8 cellular contexts compared by ENCODE assay signal in genomic region chr7:24573008-24573553, GRCh38. TPM values are rescaled to one million over a fixed set of nuclear protein-coding genes. Genes with fewer than 3 reads are reported as not detected.
DNase-seq lines count a peak whose midpoint lies in the region; ATAC-seq and TF ChIP-seq lines count a peak whose summit lies in the region.

A gene with protein sequence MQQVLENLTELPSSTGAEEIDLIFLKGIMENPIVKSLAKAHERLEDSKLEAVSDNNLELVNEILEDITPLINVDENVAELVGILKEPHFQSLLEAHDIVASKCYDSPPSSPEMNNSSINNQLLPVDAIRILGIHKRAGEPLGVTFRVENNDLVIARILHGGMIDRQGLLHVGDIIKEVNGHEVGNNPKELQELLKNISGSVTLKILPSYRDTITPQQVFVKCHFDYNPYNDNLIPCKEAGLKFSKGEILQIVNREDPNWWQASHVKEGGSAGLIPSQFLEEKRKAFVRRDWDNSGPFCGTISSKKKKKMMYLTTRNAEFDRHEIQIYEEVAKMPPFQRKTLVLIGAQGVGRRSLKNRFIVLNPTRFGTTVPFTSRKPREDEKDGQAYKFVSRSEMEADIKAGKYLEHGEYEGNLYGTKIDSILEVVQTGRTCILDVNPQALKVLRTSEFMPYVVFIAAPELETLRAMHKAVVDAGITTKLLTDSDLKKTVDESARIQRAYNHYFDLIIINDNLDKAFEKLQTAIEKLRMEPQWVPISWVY (plus strand): TSS chr7:24573452. CDS start chr7:24623668, 50,216 bp downstream.

- H3K27ac ChIP-seq in RWPE2 (ENCODE audit: poor library complexity, severe bottlenecking) (peak within 1 kb of the TSS; percentile 84), neural progenitor cell (peak within 1 kb of the TSS; percentile 48), subcutaneous abdominal adipose tissue (ENCODE audit: low read depth, low read length) (peak within 1 kb of the TSS; percentile 70)

- peaks cover 5% of the 10 kb centered on the region for H3K27me3 Mint-ChIP-seq in neural progenitor cell (ENCODE audit: insufficient read depth, low read depth)

- ATAC-seq in GM21515 (IDR thresholded peaks at IDR 0.05; ENCODE audit: unreplicated experiment) (peak; percentile 51), RWPE2 (ENCODE audit: low read depth) (peak; percentile 46)

- H3K27ac Mint-ChIP-seq in neural progenitor cell: peak within 1 kb of the TSS; percentile 91

- H4K20me1 ChIP-seq in neural progenitor cell (ENCODE audit: low read depth): peaks cover 17% of the 10 kb centered on the region

- TF ChIP-seq CTCF in RWPE2 (IDR thresholded peaks at IDR 0.05; ENCODE audit: poor library complexity, severe bottlenecking) (no peak), foreskin fibroblast (IDR thresholded peaks at IDR 0.05; ENCODE audit: low read depth, low read length) (no peak), neural progenitor cell (IDR thresholded peaks at IDR 0.05) (no peak)

- no peaks in the 10 kb centered on the region for H3K9me3 ChIP-seq in RWPE2 (ENCODE audit: severe bottlenecking)
- H3K9me3 ChIP-seq in neural progenitor cell (ENCODE audit: low read depth): no peaks in the 10 kb centered on the region
- no peaks in the 10 kb centered on the region for H3K9me3 ChIP-seq in subcutaneous abdominal adipose tissue (ENCODE audit: control insufficient read depth in 5 of 5, low read length in 5 of 5)

- peak within 1 kb of the TSS; percentile 75 for H3K4me3 ChIP-seq in RWPE2 (ENCODE audit: severe bottlenecking)
- H3K4me3 ChIP-seq in foreskin fibroblast (ENCODE audit: low read depth in 1 of 2, low read length in 2 of 2): peak within 1 kb of the TSS; percentile 75 to 91
- H3K4me3 ChIP-seq in neural progenitor cell: peak within 1 kb of the TSS; percentile 90
- peak within 1 kb of the TSS; percentile 70 to 88 (median 80) for H3K4me3 ChIP-seq in subcutaneous abdominal adipose tissue (ENCODE audit: low read depth in 1 of 5, low read length in 5 of 5)

- DNase-seq in DMS114 treated with DMSO at 0.1 percent for 48 hours (lab: John Stamatoyannopoulos, UW; ENCODE audit: unreplicated experiment) (peak; percentile 49), HuH-7 (ENCODE audit: low spot score) (peak; percentile 81), RWPE2 (ENCODE audit: low spot score) (peak; percentile 68), activated gamma-delta T cell (lab: John Stamatoyannopoulos, UW) (peak; percentile 77), foreskin fibroblast (peak; percentile 66 to 89), neural progenitor cell (ENCODE audit: low spot score) (peak; percentile 90)

- H3K4me2 ChIP-seq in neural progenitor cell: peak within 1 kb of the TSS; percentile 86

- H3K9ac ChIP-seq in neural progenitor cell: peak within 1 kb of the TSS; percentile 16
- peak within 1 kb of the TSS; percentile 26 to 86 (median 82) for H3K9ac ChIP-seq in subcutaneous abdominal adipose tissue (ENCODE audit: low read length in 5 of 5)

- H2AFZ ChIP-seq in neural progenitor cell (replicated peaks): peak within 1 kb of the TSS; percentile 95

- H3K4me1 Mint-ChIP-seq in neural progenitor cell: peaks cover 43% of the 10 kb centered on the region

- peaks cover 42% of the 10 kb centered on the region for H3K79me2 ChIP-seq in neural progenitor cell (ENCODE audit: low read depth)

- no peaks in the 10 kb centered on the region for H3K9me3 Mint-ChIP-seq in neural progenitor cell

- peaks cover 11% of the 10 kb centered on the region for H3F3A ChIP-seq in neural progenitor cell (ENCODE audit: low read depth)

- H3K4me1 ChIP-seq in RWPE2 (ENCODE audit: insufficient read depth, poor library complexity, severe bottlenecking): peaks cover 15% of the 10 kb centered on the region
- peaks cover 35% of the 10 kb centered on the region for H3K4me1 ChIP-seq in neural progenitor cell
- peaks cover 0 to 22% (median 20%) of the 10 kb centered on the region in 5 donors for H3K4me1 ChIP-seq in subcutaneous abdominal adipose tissue (ENCODE audit: control insufficient read depth in 5 of 5, insufficient read depth in 5 of 5, low read length in 5 of 5)

- no peaks in the 10 kb centered on the region for H3K36me3 Mint-ChIP-seq in neural progenitor cell

- H3K36me3 ChIP-seq in RWPE2 (ENCODE audit: low read depth) (no peaks in the 10 kb centered on the region), neural progenitor cell (no peaks in the 10 kb centered on the region), subcutaneous abdominal adipose tissue (ENCODE audit: control insufficient read depth in 5 of 5, insufficient read depth in 5 of 5, low read length in 5 of 5) (no peaks in the 10 kb centered on the region)

- H3K4me3 Mint-ChIP-seq in neural progenitor cell: peak within 1 kb of the TSS; percentile 99

- H3K27me3 ChIP-seq in RWPE2 (ENCODE audit: insufficient read depth, poor library complexity, severe bottlenecking) (no peaks in the 10 kb centered on the region), neural progenitor cell (peaks cover 13% of the 10 kb centered on the region), subcutaneous abdominal adipose tissue (ENCODE audit: control insufficient read depth in 5 of 5, insufficient read depth in 4 of 5, low read length in 5 of 5) (peaks cover 0 to 6% (median 0%) of the 10 kb centered on the region in 5 donors)

RNA-seq across cellular contexts. Expression of the gene that starts here (rescaled TPM):
- total RNA-seq in neural progenitor cell (ENCODE audit: low replicate concordance): 37.7 and 51.8 TPM in 2 replicates

Comparison
In these comparisons a context has a peak if more than half of its experiments do, and no peak if none do; other contexts are left out.
1. Peak in every context shown above with its lines: DNase-seq, ATAC-seq, H3K4me3 ChIP-seq and H3K27ac ChIP-seq.